10 cellular contexts compared by ENCODE assay signal in the genomic region with DNA sequence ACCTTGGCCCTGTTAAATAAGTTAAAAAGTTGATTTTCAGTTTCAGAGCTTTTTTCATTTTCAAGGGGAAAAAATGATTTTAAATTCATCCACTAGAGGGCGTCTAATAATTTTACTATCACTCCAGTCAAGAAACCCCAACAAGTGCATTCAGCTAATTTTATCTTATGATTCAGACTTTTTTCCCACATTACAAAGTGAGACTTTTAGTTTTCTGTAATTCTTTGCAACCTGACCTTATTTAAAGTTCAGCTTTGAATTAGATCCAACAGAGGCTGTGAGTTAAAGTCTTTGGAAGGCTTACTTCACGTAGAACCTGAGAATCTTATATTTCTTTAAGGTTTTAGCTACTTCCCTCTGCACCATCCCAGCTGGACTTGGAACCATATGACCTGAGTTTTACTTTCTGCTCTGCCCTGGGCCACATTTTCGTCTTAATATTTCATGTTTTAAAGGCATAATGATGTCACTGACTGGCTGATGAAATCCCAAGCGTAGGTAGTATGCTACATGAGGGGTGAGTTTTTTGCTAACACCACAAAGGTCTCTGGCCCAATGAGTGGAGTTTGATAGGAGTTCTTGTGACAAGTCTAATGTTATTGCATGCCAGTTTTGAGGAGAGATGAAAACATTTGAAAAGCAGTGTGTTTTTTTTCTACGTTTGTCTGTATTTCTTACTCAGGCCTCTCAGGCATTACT. TPM values are rescaled to one million over a fixed set of nuclear protein-coding genes. Genes with fewer than 3 reads are reported as not detected.
DNase-seq lines count a peak whose midpoint lies in the region; ATAC-seq and TF ChIP-seq lines count a peak whose summit lies in the region.
"Had no signal": no experiment of that assay in that cellular context is flagged by ENCODE, and none has a peak within 500 bp of the region (broad histone marks: within the 10 kb centered on the region; RNA-seq: fewer than 3 reads in every experiment).

No MANE protein-coding gene starts in this region.

- H3K27ac Mint-ChIP-seq in CD4-positive, alpha-beta T cell: no peak overlapping the region
- H3K27ac Mint-ChIP-seq: naive thymus-derived CD8-positive, alpha-beta T cell had no signal

- H3K9me3 Mint-ChIP-seq in CD4-positive, alpha-beta T cell: no peaks in the 10 kb centered on the region
- H3K9me3 Mint-ChIP-seq: naive thymus-derived CD8-positive, alpha-beta T cell had no signal

- CTCF ChIA-PET in CD4-positive, alpha-beta T cell (lab: Charles Lee): interaction anchor here (0.8 to 1.4 kb wide), 9 partner anchors 8 to 200 kb away, joined by 3 to 6 read pairs (median 3); partner anchors contain the start of gene UBA6

- H3K36me3 Mint-ChIP-seq in CD4-positive, alpha-beta T cell (ENCODE audit: low read depth): no peaks in the 10 kb centered on the region
- H3K36me3 Mint-ChIP-seq: naive thymus-derived CD8-positive, alpha-beta T cell had no signal

- ATAC-seq in CD4-positive, alpha-beta T cell (ENCODE audit: poor library complexity): no peak
- ATAC-seq in GM18502 (IDR thresholded peaks at IDR 0.05; ENCODE audit: poor library complexity, unreplicated experiment) (peak; percentile 63), left lobe of liver (peak; percentile 37), GM19328 (IDR thresholded peaks at IDR 0.05; ENCODE audit: unreplicated experiment) (no peak)
- ATAC-seq: naive thymus-derived CD8-positive, alpha-beta T cell had no signal

- POLR2A ChIA-PET in CD4-positive, alpha-beta T cell (lab: Charles Lee): interaction anchor here (1.2 to 1.3 kb wide), 2 partner anchors 46 to 202 kb away, joined by 3 to 6 read pairs; partner anchors contain the start of genes CENPC and UBA6

- DNase-seq in CD4-positive, alpha-beta T cell: no peak
- DNase-seq in LHCN-M2 (ENCODE audit: low read depth) (peak; percentile 51), amniotic epithelial cell (ENCODE audit: low read depth) (peak; percentile 49), left lobe of liver (ENCODE audit: low spot score) (no peak), NCI-H187 (lab: John Stamatoyannopoulos, UW) (no peak)
- DNase-seq in stimulated activated CD4-positive, alpha-beta T cell treated with anti-CD3 and anti-CD28 coated beads, Interleukin-4, amount 100 ng/mL, for 1 hour: no peak

- no peak overlapping the region for H3K27ac ChIP-seq in CD4-positive, alpha-beta T cell (ENCODE audit: low read depth, low read length)
- H3K27ac ChIP-seq: SJSA1 had no signal

- peak; percentile 92 for TF ChIP-seq CTCF in CD4-positive, alpha-beta T cell (IDR thresholded peaks at IDR 0.05)

- H3K9me3 ChIP-seq in CD4-positive, alpha-beta T cell (ENCODE audit: control insufficient read depth, low read length): no peaks in the 10 kb centered on the region
- H3K9me3 ChIP-seq: SJSA1 had no signal

- intact Hi-C loops in CD4-positive, alpha-beta T cell (cut with DNase I, micrococcal nuclease): loop anchor here (1.0 to 5.0 kb wide), 2 partner anchors 198 to 200 kb away; partner anchors contain the start of gene CENPC (in 1 of the 2)

- H3K27me3 Mint-ChIP-seq in CD4-positive, alpha-beta T cell: no peaks in the 10 kb centered on the region
- H3K27me3 Mint-ChIP-seq: naive thymus-derived CD8-positive, alpha-beta T cell had no signal

- H3K27me3 ChIP-seq in CD4-positive, alpha-beta T cell (ENCODE audit: control insufficient read depth, insufficient read depth, low read length): no peaks in the 10 kb centered on the region
- H3K27me3 ChIP-seq: SJSA1 had no signal

- no peaks in the 10 kb centered on the region for H3K4me1 Mint-ChIP-seq in CD4-positive, alpha-beta T cell (ENCODE audit: low read depth)
- H3K4me1 Mint-ChIP-seq: naive thymus-derived CD8-positive, alpha-beta T cell had no signal

- no peak overlapping the region for H3K4me3 Mint-ChIP-seq in CD4-positive, alpha-beta T cell
- H3K4me3 Mint-ChIP-seq: naive thymus-derived CD8-positive, alpha-beta T cell had no signal

RNA-seq across cellular contexts. Expression of gene GNRHR, which starts 7.2 kb away (rescaled TPM):
- not detected for total RNA-seq in CD4-positive, alpha-beta T cell
- total RNA-seq in LHCN-M2 (2014; rRNA removed) (not detected in 2 replicates), left lobe of liver (not detected)
- not detected for polyA plus RNA-seq in LHCN-M2 (2012)
- total RNA-seq: naive thymus-derived CD8-positive, alpha-beta T cell; SJSA1 had no signal
- polyA plus RNA-seq: naive thymus-derived CD8-positive, alpha-beta T cell had no signal

RNA-seq across cellular contexts. Expression of gene UBA6, which starts 46.0 kb away (rescaled TPM):
- 10 to 100 TPM; 33.4 to 45.5 TPM for total RNA-seq in CD4-positive, alpha-beta T cell
- total RNA-seq in LHCN-M2 (2014; rRNA removed) (174 and 295 TPM in 2 replicates), left lobe of liver (19.6 TPM)
- 13.9 TPM for polyA plus RNA-seq in LHCN-M2 (2012)

Comparison
In these comparisons a context has a peak if more than half of its experiments do, and no peak if none do; other contexts are left out.
1. ATAC-seq: peak in GM18502 (single experiment) and left lobe of liver (single experiment); none in CD4-positive, alpha-beta T cell (single experiment) and GM19328 (single experiment).
2. DNase-seq: peak in LHCN-M2 (single experiment) and amniotic epithelial cell (single experiment); none in CD4-positive, alpha-beta T cell (0 of 10), left lobe of liver (single experiment), stimulated activated CD4-positive, alpha-beta T cell treated with anti-CD3 and anti-CD28 coated beads, Interleukin-4, amount 100 ng/mL, for 1 hour (single experiment) and NCI-H187 (0 of 2).